Comparison of ENCODE assay signal across 18 cellular contexts in genomic region chr1:165467706-165468105, GRCh38. TPM values are rescaled to one million over a fixed set of nuclear protein-coding genes. Genes with fewer than 3 reads are reported as not detected.
"Had no signal": no experiment of that assay in that cellular context is flagged by ENCODE, and none has a peak within 500 bp of the region (broad histone marks: within the 10 kb centered on the region; RNA-seq: fewer than 3 reads in every experiment).

No MANE protein-coding gene starts in this region.

- H3K36me3 Mint-ChIP-seq: natural killer cell treated with Interleukin-12 subunit alpha and Interleukin-12 subunit beta and Interleukin-15 and Interleukin-18, amount 100 ng/mL, for 72 hours had no signal

- H3K4me1 Mint-ChIP-seq: activated CD4-positive, alpha-beta T cell treated with anti-CD3 and anti-CD28 coated beads, Interleukin-2, amount 10 ng/mL, durations not matched to agents 7 days and 5 days; activated naive CD8-positive, alpha-beta T cell treated with anti-CD3 and anti-CD28 coated beads, Interleukin-2, amount 50 U/mL, for 24 hours; T-helper 17 cell had no signal

- H3K9me3 Mint-ChIP-seq: activated CD4-positive, alpha-beta T cell treated with anti-CD3 and anti-CD28 coated beads, Interleukin-2, amount 10 ng/mL, durations not matched to agents 7 days and 5 days; activated CD8-positive, alpha-beta T cell treated with anti-CD3 and anti-CD28 coated beads for 36 hours; activated naive CD8-positive, alpha-beta T cell treated with anti-CD3 and anti-CD28 coated beads, Interleukin-2, amount 50 U/mL, for 24 hours; activated T-helper 1 cell treated with anti-CD3 and anti-CD28 coated beads, Interleukin-12 subunit alpha, Interleukin-12 subunit beta, Interleukin-2, Interleukin-4 antibody, amounts not matched to agents 30 ng/mL and 10 ng/mL and 1 ng/mL, durations not matched to agents 14 hours and 24 hours and 36 hours; endodermal cell; natural killer cell treated with Interleukin-12 subunit alpha and Interleukin-12 subunit beta and Interleukin-15 and Interleukin-18, amount 100 ng/mL, for 72 hours had no signal

- ATAC-seq: activated CD8-positive, alpha-beta T cell treated with anti-CD3 and anti-CD28 coated beads for 36 hours; activated naive CD8-positive, alpha-beta T cell treated with anti-CD3 and anti-CD28 coated beads, Interleukin-2, amount 50 U/mL, for 24 hours; left lung; natural killer cell treated with Interleukin-12 subunit alpha and Interleukin-12 subunit beta and Interleukin-15 and Interleukin-18, amount 100 ng/mL, for 72 hours; T-helper 17 cell; upper lobe of right lung had no signal

- H3K27ac Mint-ChIP-seq: activated CD4-positive, alpha-beta T cell treated with anti-CD3 and anti-CD28 coated beads, Interleukin-2, amount 10 ng/mL, durations not matched to agents 7 days and 5 days; activated CD8-positive, alpha-beta T cell treated with anti-CD3 and anti-CD28 coated beads for 36 hours; activated naive CD8-positive, alpha-beta T cell treated with anti-CD3 and anti-CD28 coated beads, Interleukin-2, amount 50 U/mL, for 24 hours; activated T-helper 1 cell treated with anti-CD3 and anti-CD28 coated beads, Interleukin-12 subunit alpha, Interleukin-12 subunit beta, Interleukin-2, Interleukin-4 antibody, amounts not matched to agents 30 ng/mL and 10 ng/mL and 1 ng/mL, durations not matched to agents 14 hours and 24 hours and 36 hours; endodermal cell; natural killer cell treated with Interleukin-12 subunit alpha and Interleukin-12 subunit beta and Interleukin-15 and Interleukin-18, amount 100 ng/mL, for 72 hours; T-helper 17 cell had no signal

- H3K4me3 Mint-ChIP-seq: activated CD4-positive, alpha-beta T cell treated with anti-CD3 and anti-CD28 coated beads, Interleukin-2, amount 10 ng/mL, durations not matched to agents 7 days and 5 days; activated CD8-positive, alpha-beta T cell treated with anti-CD3 and anti-CD28 coated beads for 36 hours; activated naive CD8-positive, alpha-beta T cell treated with anti-CD3 and anti-CD28 coated beads, Interleukin-2, amount 50 U/mL, for 24 hours; activated T-helper 1 cell treated with anti-CD3 and anti-CD28 coated beads, Interleukin-12 subunit alpha, Interleukin-12 subunit beta, Interleukin-2, Interleukin-4 antibody, amounts not matched to agents 30 ng/mL and 10 ng/mL and 1 ng/mL, durations not matched to agents 14 hours and 24 hours and 36 hours; endodermal cell; natural killer cell treated with Interleukin-12 subunit alpha and Interleukin-12 subunit beta and Interleukin-15 and Interleukin-18, amount 100 ng/mL, for 72 hours; T-helper 17 cell had no signal

- DNase-seq: activated CD4-positive, alpha-beta T cell treated with anti-CD3 and anti-CD28 coated beads, Interleukin-2, amount 10 ng/mL, durations not matched to agents 7 days and 5 days; activated CD4-positive, CD25-positive, alpha-beta regulatory T cell treated with anti-CD3 and anti-CD28 coated beads, Interleukin-2, amount 50 U/mL, for 72 hours; activated CD8-positive, alpha-beta T cell treated with anti-CD3 and anti-CD28 coated beads for 36 hours; activated gamma-delta T cell; activated naive CD4-positive, alpha-beta T cell treated with anti-CD3 and anti-CD28 coated beads, Interleukin-2, amount 50 U/mL, for 16 hours; activated naive CD8-positive, alpha-beta T cell treated with anti-CD3 and anti-CD28 coated beads, Interleukin-2, amount 50 U/mL, for 24 hours; cortex of kidney; endodermal cell; kidney; left lung; mammary epithelial cell; stimulated activated CD4-positive, alpha-beta T cell treated with anti-CD3 and anti-CD28 coated beads, Interleukin-2, amount 100 ng/mL, for 48 hours; stimulated activated naive CD4-positive, alpha-beta T cell; T-helper 17 cell; thyroid gland; upper lobe of right lung had no signal

RNA-seq across cellular contexts. Expression of gene RXRG, which starts 22.8 kb away (rescaled TPM):
- total RNA-seq: activated CD4-positive, alpha-beta T cell treated with anti-CD3 and anti-CD28 coated beads, Interleukin-2, amount 10 ng/mL, durations not matched to agents 7 days and 5 days; activated CD8-positive, alpha-beta T cell treated with anti-CD3 and anti-CD28 coated beads for 36 hours; activated T-helper 1 cell treated with anti-CD3 and anti-CD28 coated beads, Interleukin-12 subunit alpha, Interleukin-12 subunit beta, Interleukin-2, Interleukin-4 antibody, amounts not matched to agents 30 ng/mL and 10 ng/mL and 1 ng/mL, durations not matched to agents 14 hours and 24 hours and 36 hours; mammary epithelial cell; natural killer cell treated with Interleukin-12 subunit alpha and Interleukin-12 subunit beta and Interleukin-15 and Interleukin-18, amount 100 ng/mL, for 72 hours; T-helper 17 cell had no signal
- polyA plus RNA-seq: mammary epithelial cell had no signal
